28 cellular contexts compared by ENCODE assay signal in genomic region chr17:77136420-77136767, GRCh38. TPM values are rescaled to one million over a fixed set of nuclear protein-coding genes. Genes with fewer than 3 reads are reported as not detected.
A peak's percentile ranks its signal among the peaks of the same experiment; 100 is the strongest.
DNase-seq lines count a peak whose midpoint lies in the region; ATAC-seq and TF ChIP-seq lines count a peak whose summit lies in the region.
"Had no signal": no experiment of that assay in that cellular context is flagged by ENCODE, and none has a peak within 500 bp of the region (broad histone marks: within the 10 kb centered on the region; RNA-seq: fewer than 3 reads in every experiment).

No MANE protein-coding gene starts in this region.

- H3K27ac Mint-ChIP-seq in activated CD4-positive, alpha-beta T cell treated with anti-CD3 and anti-CD28 coated beads, Interleukin-2, amount 10 ng/mL, durations not matched to agents 7 days and 5 days, result peak overlapping the region; percentile 60
- peak overlapping the region in 2 of 3 donors; percentile 58 to 61 for H3K27ac Mint-ChIP-seq in CD4-positive, CD25-positive, alpha-beta regulatory T cell
- H3K27ac Mint-ChIP-seq in activated T-helper 1 cell treated with anti-CD3 and anti-CD28 coated beads, Interleukin-12 subunit alpha, Interleukin-12 subunit beta, Interleukin-2, Interleukin-4 antibody, amounts not matched to agents 30 ng/mL and 10 ng/mL and 1 ng/mL, durations not matched to agents 14 hours and 24 hours and 36 hours, result peak overlapping the region; percentile 16
- H3K27ac Mint-ChIP-seq in nephron, result peak overlapping the region in 2 of 3 experiments; percentile 31 to 35
- H3K27ac Mint-ChIP-seq: activated CD8-positive, alpha-beta T cell treated with anti-CD3 and anti-CD28 coated beads, Interleukin-2, amount 10 ng/mL, durations not matched to agents 7 days and 5 days had no signal

- H3K4me3 Mint-ChIP-seq in activated CD4-positive, alpha-beta T cell treated with anti-CD3 and anti-CD28 coated beads, Interleukin-2, amount 10 ng/mL, durations not matched to agents 7 days and 5 days, result no peak overlapping the region
- H3K4me3 Mint-ChIP-seq in CD4-positive, CD25-positive, alpha-beta regulatory T cell, result peak overlapping the region in 2 of 4 donors; percentile 32 to 36
- no peak overlapping the region for H3K4me3 Mint-ChIP-seq in activated T-helper 1 cell treated with anti-CD3 and anti-CD28 coated beads, Interleukin-12 subunit alpha, Interleukin-12 subunit beta, Interleukin-2, Interleukin-4 antibody, amounts not matched to agents 30 ng/mL and 10 ng/mL and 1 ng/mL, durations not matched to agents 14 hours and 24 hours and 36 hours
- no peak overlapping the region for H3K4me3 Mint-ChIP-seq in nephron
- H3K4me3 Mint-ChIP-seq: activated CD8-positive, alpha-beta T cell treated with anti-CD3 and anti-CD28 coated beads, Interleukin-2, amount 10 ng/mL, durations not matched to agents 7 days and 5 days had no signal

- CTCF ChIA-PET in activated CD4-positive, alpha-beta T cell treated with anti-CD3 and anti-CD28 coated beads, Interleukin-2, amount 10 ng/mL, durations not matched to agents 7 days and 5 days (lab: Charles Lee), result interaction anchor here (0.8 kb wide), 1 partner anchor 80 kb away, joined by 3 read pairs; no protein-coding TSS in a partner anchor

- no peaks in the 10 kb centered on the region for H3K27me3 Mint-ChIP-seq in activated CD4-positive, alpha-beta T cell treated with anti-CD3 and anti-CD28 coated beads, Interleukin-2, amount 10 ng/mL, durations not matched to agents 7 days and 5 days
- peaks cover under 1% of the 10 kb centered on the region for H3K27me3 Mint-ChIP-seq in CD4-positive, CD25-positive, alpha-beta regulatory T cell
- peaks cover 2% of the 10 kb centered on the region for H3K27me3 Mint-ChIP-seq in activated T-helper 1 cell treated with anti-CD3 and anti-CD28 coated beads, Interleukin-12 subunit alpha, Interleukin-12 subunit beta, Interleukin-2, Interleukin-4 antibody, amounts not matched to agents 30 ng/mL and 10 ng/mL and 1 ng/mL, durations not matched to agents 14 hours and 24 hours and 36 hours (ENCODE audit: insufficient read depth)
- H3K27me3 Mint-ChIP-seq in nephron (ENCODE audit: low read depth), result peaks cover 3% of the 10 kb centered on the region

- no peak for ATAC-seq in CD4-positive, CD25-positive, alpha-beta regulatory T cell (ENCODE audit: low read depth in 2 of 2)
- ATAC-seq in GM18861 (IDR thresholded peaks at IDR 0.05; ENCODE audit: unreplicated experiment), result no peak
- ATAC-seq in HG02588 (IDR thresholded peaks at IDR 0.05; ENCODE audit: unreplicated experiment), result no peak
- ATAC-seq: activated CD8-positive, alpha-beta T cell treated with anti-CD3 and anti-CD28 coated beads, Interleukin-2, amount 10 ng/mL, durations not matched to agents 7 days and 5 days; gastrocnemius medialis; HepG2; left cardiac atrium had no signal

- DNase-seq in activated CD4-positive, alpha-beta T cell treated with anti-CD3 and anti-CD28 coated beads, Interleukin-2, amount 10 ng/mL, durations not matched to agents 7 days and 5 days, result no peak
- no peak for DNase-seq in activated CD4-positive, alpha-beta T cell treated with anti-CD3 and anti-CD28 coated beads for 4 hours
- DNase-seq in CD4-positive, CD25-positive, alpha-beta regulatory T cell, result no peak
- no peak for DNase-seq in activated T-helper 1 cell treated with anti-CD3 and anti-CD28 coated beads, Interleukin-12 subunit alpha, Interleukin-12 subunit beta, Interleukin-2, Interleukin-4 antibody, amounts not matched to agents 30 ng/mL and 10 ng/mL and 1 ng/mL, durations not matched to agents 14 hours and 24 hours and 36 hours (ENCODE audit: low spot score)
- DNase-seq in NOMO-1 (lab: John Stamatoyannopoulos, UW; ENCODE audit: unreplicated experiment in 2 of 2), result no peak
- DNase-seq: activated CD4-positive, CD25-positive, alpha-beta regulatory T cell; activated CD8-positive, alpha-beta T cell treated with anti-CD3 and anti-CD28 coated beads, Interleukin-2, amount 10 ng/mL, durations not matched to agents 7 days and 5 days; activated naive CD4-positive, alpha-beta T cell; aorta; DMS153; gastrocnemius medialis; H7; left cardiac atrium; mammary epithelial cell; NCI-H1092 treated with DMSO at 0.1 percent for 48 hours; NCI-H187 treated with DMSO at 0.1 percent for 48 hours; NCI-H524 treated with DMSO at 0.1 percent for 48 hours; stimulated activated CD4-positive, alpha-beta T cell treated with anti-CD3 and anti-CD28 coated beads, Interleukin-15, amount 100 ng/mL, for 24 hours; stimulated activated naive CD4-positive, alpha-beta T cell treated with Interleukin-2 at 50 U/mL for 16 hours; SW 1271; testis; uterus had no signal

- no peaks in the 10 kb centered on the region for H3K27me3 ChIP-seq in CD4-positive, CD25-positive, alpha-beta regulatory T cell (ENCODE audit: control insufficient read depth, insufficient read depth, low read length)
- H3K27me3 ChIP-seq: cardiac muscle cell, gastrocnemius medialis, testis, uterus had no signal

- intact Hi-C loops in activated T-helper 1 cell treated with anti-CD3 and anti-CD28 coated beads, Interleukin-12 subunit alpha, Interleukin-12 subunit beta, Interleukin-2, Interleukin-4 antibody, amounts not matched to agents 30 ng/mL and 10 ng/mL and 1 ng/mL, durations not matched to agents 14 hours and 24 hours and 36 hours (cut with micrococcal nuclease), result no loop called here

- H3K27ac ChIP-seq in CD4-positive, CD25-positive, alpha-beta regulatory T cell (ENCODE audit: insufficient read depth, low read length, poor library complexity, severe bottlenecking), result no peak overlapping the region
- H3K27ac ChIP-seq: cardiac muscle cell, coronary artery, testis, uterus had no signal

- H3K9me3 Mint-ChIP-seq in activated CD4-positive, alpha-beta T cell treated with anti-CD3 and anti-CD28 coated beads, Interleukin-2, amount 10 ng/mL, durations not matched to agents 7 days and 5 days, result peaks cover 20% of the 10 kb centered on the region
- peaks cover 0 to 16% (median 8%) of the 10 kb centered on the region in 7 donors for H3K9me3 Mint-ChIP-seq in CD4-positive, CD25-positive, alpha-beta regulatory T cell
- H3K9me3 Mint-ChIP-seq in activated T-helper 1 cell treated with anti-CD3 and anti-CD28 coated beads, Interleukin-12 subunit alpha, Interleukin-12 subunit beta, Interleukin-2, Interleukin-4 antibody, amounts not matched to agents 30 ng/mL and 10 ng/mL and 1 ng/mL, durations not matched to agents 14 hours and 24 hours and 36 hours, result peaks cover 25% of the 10 kb centered on the region
- peaks cover 17% of the 10 kb centered on the region for H3K9me3 Mint-ChIP-seq in nephron

- H3K4me3 ChIP-seq in CD4-positive, CD25-positive, alpha-beta regulatory T cell (ENCODE audit: low read depth, low read length), result no peak overlapping the region
- H3K4me3 ChIP-seq: cardiac muscle cell, coronary artery, gastrocnemius medialis, testis, uterus had no signal

- POLR2A ChIA-PET in activated CD4-positive, alpha-beta T cell treated with anti-CD3 and anti-CD28 coated beads, Interleukin-2, amount 10 ng/mL, durations not matched to agents 7 days and 5 days (lab: Charles Lee), result no interaction called here

- H3K9me3 ChIP-seq in CD4-positive, CD25-positive, alpha-beta regulatory T cell (ENCODE audit: control insufficient read depth in 2 of 2, low read length in 2 of 2), result peaks cover 6 to 10% of the 10 kb centered on the region in 2 experiments
- H3K9me3 ChIP-seq: gastrocnemius medialis, testis, uterus had no signal

- no peaks in the 10 kb centered on the region for H3K36me3 ChIP-seq in CD4-positive, CD25-positive, alpha-beta regulatory T cell (ENCODE audit: control insufficient read depth, insufficient read depth, low read length)
- H3K36me3 ChIP-seq: cardiac muscle cell, gastrocnemius medialis, uterus had no signal

- TF ChIP-seq CTCF in nephron (IDR thresholded peaks at IDR 0.05; ENCODE audit: unreplicated experiment in 3 of 3), result no peak

- peaks cover 30% of the 10 kb centered on the region for H3K36me3 Mint-ChIP-seq in activated CD4-positive, alpha-beta T cell treated with anti-CD3 and anti-CD28 coated beads, Interleukin-2, amount 10 ng/mL, durations not matched to agents 7 days and 5 days (ENCODE audit: low read depth)
- peaks cover 6% of the 10 kb centered on the region for H3K36me3 Mint-ChIP-seq in CD4-positive, CD25-positive, alpha-beta regulatory T cell
- peaks cover 21% of the 10 kb centered on the region for H3K36me3 Mint-ChIP-seq in activated T-helper 1 cell treated with anti-CD3 and anti-CD28 coated beads, Interleukin-12 subunit alpha, Interleukin-12 subunit beta, Interleukin-2, Interleukin-4 antibody, amounts not matched to agents 30 ng/mL and 10 ng/mL and 1 ng/mL, durations not matched to agents 14 hours and 24 hours and 36 hours (ENCODE audit: low read depth)
- peaks cover 11% of the 10 kb centered on the region for H3K36me3 Mint-ChIP-seq in nephron (ENCODE audit: low read depth)

- peaks cover 36% of the 10 kb centered on the region for H3K4me1 Mint-ChIP-seq in activated CD4-positive, alpha-beta T cell treated with anti-CD3 and anti-CD28 coated beads, Interleukin-2, amount 10 ng/mL, durations not matched to agents 7 days and 5 days
- H3K4me1 Mint-ChIP-seq in CD4-positive, CD25-positive, alpha-beta regulatory T cell, result peaks cover 7 to 31% (median 19%) of the 10 kb centered on the region in 4 donors
- peaks cover 38% of the 10 kb centered on the region for H3K4me1 Mint-ChIP-seq in activated T-helper 1 cell treated with anti-CD3 and anti-CD28 coated beads, Interleukin-12 subunit alpha, Interleukin-12 subunit beta, Interleukin-2, Interleukin-4 antibody, amounts not matched to agents 30 ng/mL and 10 ng/mL and 1 ng/mL, durations not matched to agents 14 hours and 24 hours and 36 hours (ENCODE audit: low read depth)
- H3K4me1 Mint-ChIP-seq in nephron, result peaks cover 25% of the 10 kb centered on the region

- peaks cover 23% of the 10 kb centered on the region for H3K4me1 ChIP-seq in CD4-positive, CD25-positive, alpha-beta regulatory T cell (ENCODE audit: control insufficient read depth, insufficient read depth, low read length, poor library complexity, severe bottlenecking)
- H3K4me1 ChIP-seq: uterus had no signal

RNA-seq across cellular contexts. Expression of gene SEC14L1, which starts 4.4 kb away (rescaled TPM):
- 10 to 100 TPM; 56.6 to 57.4 TPM for total RNA-seq in activated CD4-positive, alpha-beta T cell treated with anti-CD3 and anti-CD28 coated beads, Interleukin-2, amount 10 ng/mL, durations not matched to agents 7 days and 5 days
- total RNA-seq in CD4-positive, CD25-positive, alpha-beta regulatory T cell, result 143 TPM
- 10 to 100 TPM; 13.2 to 20.8 (median 20.2) TPM for polyA plus RNA-seq in CD4-positive, CD25-positive, alpha-beta regulatory T cell
- 77.6 and 81.9 TPM in 2 replicates for total RNA-seq in activated T-helper 1 cell treated with anti-CD3 and anti-CD28 coated beads, Interleukin-12 subunit alpha, Interleukin-12 subunit beta, Interleukin-2, Interleukin-4 antibody, amounts not matched to agents 30 ng/mL and 10 ng/mL and 1 ng/mL, durations not matched to agents 14 hours and 24 hours and 36 hours
